ENCODE assay signal across 9 cellular contexts in genomic region chr22:41940853-41941765, GRCh38. TPM values are rescaled to one million over a fixed set of nuclear protein-coding genes. Genes with fewer than 3 reads are reported as not detected.
DNase-seq lines count a peak whose midpoint lies in the region; ATAC-seq and TF ChIP-seq lines count a peak whose summit lies in the region.
"Had no signal": no experiment of that assay in that cellular context is flagged by ENCODE, and none has a peak within 500 bp of the region (broad histone marks: within the 10 kb centered on the region; RNA-seq: fewer than 3 reads in every experiment).

No MANE protein-coding gene starts in this region.

- H3K4me3 ChIP-seq in BLaER1: peak overlapping the region; percentile 44
- H3K4me3 ChIP-seq in adipocyte (ENCODE audit: low read length): no peak overlapping the region
- no peak overlapping the region for H3K4me3 ChIP-seq in heart right ventricle
- H3K4me3 ChIP-seq in urinary bladder (ENCODE audit: low read depth, low read length): no peak overlapping the region

- WGBS in heart right ventricle, 2 donors: 48 to 55% methylated on average over 13 of the region's 13 CpGs
- 47% methylated on average over 13 of the region's 13 CpGs for WGBS in urinary bladder

- ATAC-seq in GM19397 (IDR thresholded peaks at IDR 0.05; ENCODE audit: unreplicated experiment) (peak; percentile 37), heart right ventricle (peak; percentile 85 to 94 (median 88))

- peaks cover 85% of the 10 kb centered on the region for H3K4me1 ChIP-seq in BLaER1
- peaks cover 13% of the 10 kb centered on the region for H3K4me1 ChIP-seq in adipocyte (ENCODE audit: control insufficient read depth, insufficient read depth, low read length)
- peaks cover 0 to 34% (median 10%) of the 10 kb centered on the region in 9 donors for H3K4me1 ChIP-seq in heart right ventricle
- H3K4me1 ChIP-seq in urinary bladder (ENCODE audit: insufficient read depth): no peaks in the 10 kb centered on the region

- H3K4me2 ChIP-seq in BLaER1: peak overlapping the region; percentile 95

- DNase-seq in LoVo (ENCODE audit: low spot score) (peak; percentile 54), SW480 (ENCODE audit: low spot score) (peak; percentile 69), adipocyte (ENCODE audit: low read depth) (peak; percentile 91), heart right ventricle (peak; percentile 82 to 84), putamen (ENCODE audit: low spot score) (peak; percentile 83)

- peak; percentile 80 to 98 (median 92) for TF ChIP-seq CTCF in heart right ventricle (IDR thresholded peaks at IDR 0.05)

- H3K9me3 ChIP-seq in BLaER1: no peaks in the 10 kb centered on the region
- no peaks in the 10 kb centered on the region for H3K9me3 ChIP-seq in adipocyte (ENCODE audit: control insufficient read depth, low read length)
- no peaks in the 10 kb centered on the region for H3K9me3 ChIP-seq in heart right ventricle

- H3K27me3 ChIP-seq in BLaER1: no peaks in the 10 kb centered on the region
- no peaks in the 10 kb centered on the region for H3K27me3 ChIP-seq in adipocyte (replicated peaks; ENCODE audit: control insufficient read depth, insufficient read depth, low read length)
- H3K27me3 ChIP-seq in heart right ventricle: no peaks in the 10 kb centered on the region

- H3K27ac ChIP-seq in BLaER1: peak overlapping the region; percentile 81
- peak overlapping the region in 2 of 10 donors; percentile 5 to 85 for H3K27ac ChIP-seq in heart right ventricle
- peak overlapping the region; percentile 59 for H3K27ac ChIP-seq in urinary bladder (ENCODE audit: low read depth)

- peaks cover 7% of the 10 kb centered on the region; the same call in 1 of the 2 replicates for H4K20me1 ChIP-seq in BLaER1

- H3K36me3 ChIP-seq in BLaER1: peaks cover 49% of the 10 kb centered on the region
- H3K36me3 ChIP-seq in adipocyte (ENCODE audit: control insufficient read depth, insufficient read depth, low read length, severe bottlenecking): no peaks in the 10 kb centered on the region
- peaks cover 0 to 12% (median 0%) of the 10 kb centered on the region in 9 donors for H3K36me3 ChIP-seq in heart right ventricle
- H3K36me3 ChIP-seq in urinary bladder (ENCODE audit: insufficient read depth): no peaks in the 10 kb centered on the region

- H3K9ac ChIP-seq in BLaER1: peak overlapping the region; percentile 79
- H3K9ac ChIP-seq in adipocyte (ENCODE audit: low read length): peak overlapping the region; percentile 5

- intact Hi-C loops in heart right ventricle (cut with DNase I): loop anchor here (1.0 to 5.0 kb wide), 13 partner anchors 116 to 275 kb away; partner anchors contain the start of gene MEI1 (in 2 of the 10)

RNA-seq across cellular contexts. Expression of gene CENPM, which starts 5.8 kb away (rescaled TPM):
- total RNA-seq in heart right ventricle (1 to 10 TPM in 1 of 10 donors, under 1 TPM in 5, not detected in 4; 0.34 to 3.5 (median 0.66) TPM), urinary bladder (6.2 TPM)
- polyA plus RNA-seq in heart right ventricle (1 to 10 TPM; 1.0 to 1.7 TPM), urinary bladder (1.1 TPM)

RNA-seq across cellular contexts. Expression of gene TNFRSF13C, which starts 14.5 kb away (rescaled TPM):
- total RNA-seq in heart right ventricle (under 1 TPM; 0.24 to 0.77 (median 0.48) TPM), urinary bladder (0.53 TPM)
- polyA plus RNA-seq in heart right ventricle (under 1 TPM; 0.03 to 0.44 TPM), urinary bladder (0.06 TPM)

RNA-seq across cellular contexts. Expression of gene SHISA8, which starts 26.2 kb away (rescaled TPM):
- total RNA-seq in heart right ventricle (1 to 10 TPM in 9 of 10 donors, under 1 TPM in 1; 0.78 to 4.6 (median 1.4) TPM), urinary bladder (not detected)
- polyA plus RNA-seq in heart right ventricle (1 to 10 TPM in 1 of 2 donors, under 1 TPM in 1; 0.16 to 3.5 TPM), urinary bladder (not detected)
- total RNA-seq: T-helper 2 cell treated with Interferon-gamma antibody and Interleukin-4, amounts not matched to agents 100 ng/mL and 5 ng/mL, for 36 hours had no signal

RNA-seq across cellular contexts. Expression of gene SEPTIN3, which starts 28.1 kb away (rescaled TPM):
- total RNA-seq in heart right ventricle: under 1 TPM in 4 of 10 donors, not detected in 6; 0.06 to 0.44 (median 0.10) TPM
- polyA plus RNA-seq in heart right ventricle: under 1 TPM; 0.03 to 0.22 TPM
- total RNA-seq in urinary bladder: 1.7 TPM
- 0.49 TPM for polyA plus RNA-seq in urinary bladder
